Comparison of ENCODE assay signal across 1 cellular context in genomic region chr16:88494335-88495154, GRCh38.
A peak's percentile ranks its signal among the peaks of the same experiment; 100 is the strongest.
TF ChIP-seq lines count a peak whose summit lies in the region.

No MANE protein-coding gene starts in this region.

TF ChIP-seq in K562, 482 proteins besides CTCF, POLR2A, EP300 and RAD21 (continued from another document and continues in another):
- no peak for TF ChIP-seq CHD7 (IDR thresholded peaks at IDR 0.05; ENCODE audit: low read depth, low read length)
- TF ChIP-seq CSDE1 (IDR thresholded peaks at IDR 0.05): no peak
- no peak for TF ChIP-seq CBX1 (IDR thresholded peaks at IDR 0.05; ENCODE audit: low read depth)
- TF ChIP-seq CLOCK (CRISPR knock-in tag; IDR thresholded peaks at IDR 0.05; ENCODE audit: borderline replicate concordance): no peak
- no peak; the same call in 1 of the 2 replicates for TF ChIP-seq USF1 (CRISPR knock-in tag; IDR thresholded peaks at IDR 0.05)
- no peak for TF ChIP-seq ZNF785 (CRISPR knock-in tag; IDR thresholded peaks at IDR 0.05)
- no peak for TF ChIP-seq ATF4 (CRISPR knock-in tag; IDR thresholded peaks at IDR 0.05)
- no peak for TF ChIP-seq SRSF9 (IDR thresholded peaks at IDR 0.05; ENCODE audit: borderline replicate concordance, low read depth, low read length)
- TF ChIP-seq HDAC3 (IDR thresholded peaks at IDR 0.05; ENCODE audit: borderline replicate concordance, partially characterized antibody): no peak
- TF ChIP-seq BCL6 (CRISPR knock-in tag; IDR thresholded peaks at IDR 0.05): no peak
- TF ChIP-seq DDX20 (tag; IDR thresholded peaks at IDR 0.05; ENCODE audit: low read depth): no peak
- no peak for TF ChIP-seq ZFP1 (CRISPR knock-in tag; IDR thresholded peaks at IDR 0.05)
- no peak for TF ChIP-seq ZBTB1 (CRISPR knock-in tag; IDR thresholded peaks at IDR 0.05; ENCODE audit: borderline replicate concordance, low read depth)
- TF ChIP-seq CBX5 (IDR thresholded peaks at IDR 0.05; ENCODE audit: borderline replicate concordance, low read depth): no peak
- TF ChIP-seq ZNF780A (CRISPR knock-in tag; IDR thresholded peaks at IDR 0.05): no peak
- TF ChIP-seq FOXJ3 (CRISPR knock-in tag; IDR thresholded peaks at IDR 0.05): no peak
- TF ChIP-seq MCM5 (IDR thresholded peaks at IDR 0.05; ENCODE audit: low read depth): no peak
- TF ChIP-seq HMGN3 (IDR thresholded peaks at IDR 0.05; ENCODE audit: borderline replicate concordance, extremely low read depth, insufficient read length, low read depth, low read length): peak; percentile 37
- no peak for TF ChIP-seq ZNF316 (IDR thresholded peaks at IDR 0.05)
- TF ChIP-seq ESRRB (CRISPR knock-in tag; IDR thresholded peaks at IDR 0.05; ENCODE audit: borderline replicate concordance): no peak
- no peak for TF ChIP-seq RBM15 (IDR thresholded peaks at IDR 0.05; ENCODE audit: insufficient read depth, low read length)
- TF ChIP-seq NR2C1 (IDR thresholded peaks at IDR 0.05): no peak
- TF ChIP-seq NR2C1 (tag; IDR thresholded peaks at IDR 0.05): no peak
- no peak for TF ChIP-seq YBX1 (IDR thresholded peaks at IDR 0.05)
- no peak for TF ChIP-seq ZBTB26 (CRISPR knock-in tag; IDR thresholded peaks at IDR 0.05)
- TF ChIP-seq GMEB1 (CRISPR knock-in tag; IDR thresholded peaks at IDR 0.05): no peak
- TF ChIP-seq POLR2B (IDR thresholded peaks at IDR 0.05; ENCODE audit: low read depth, partially characterized antibody): no peak
- TF ChIP-seq ZNF584 (CRISPR knock-in tag; IDR thresholded peaks at IDR 0.05; ENCODE audit: low read depth): no peak
- no peak for TF ChIP-seq GATA2 (CRISPR knock-in tag; IDR thresholded peaks at IDR 0.05)
- TF ChIP-seq MEF2D (tag; conservative IDR thresholded peaks at IDR 0.05; ENCODE audit: low read depth): no peak
- no peak for TF ChIP-seq MXD1 (CRISPR knock-in tag; IDR thresholded peaks at IDR 0.05; ENCODE audit: borderline replicate concordance, poor library complexity, severe bottlenecking)
- TF ChIP-seq ZNF511 (CRISPR knock-in tag; IDR thresholded peaks at IDR 0.05): no peak
- no peak for TF ChIP-seq IFI16 (CRISPR knock-in tag; IDR thresholded peaks at IDR 0.05)
- no peak for TF ChIP-seq GTF2A2 (tag; IDR thresholded peaks at IDR 0.05)
- no peak for TF ChIP-seq BCOR (IDR thresholded peaks at IDR 0.05)
- no peak for TF ChIP-seq CUX1 (CRISPR knock-in tag; IDR thresholded peaks at IDR 0.05)
